ENCODE assay signal across 15 cellular contexts in the genomic region with DNA sequence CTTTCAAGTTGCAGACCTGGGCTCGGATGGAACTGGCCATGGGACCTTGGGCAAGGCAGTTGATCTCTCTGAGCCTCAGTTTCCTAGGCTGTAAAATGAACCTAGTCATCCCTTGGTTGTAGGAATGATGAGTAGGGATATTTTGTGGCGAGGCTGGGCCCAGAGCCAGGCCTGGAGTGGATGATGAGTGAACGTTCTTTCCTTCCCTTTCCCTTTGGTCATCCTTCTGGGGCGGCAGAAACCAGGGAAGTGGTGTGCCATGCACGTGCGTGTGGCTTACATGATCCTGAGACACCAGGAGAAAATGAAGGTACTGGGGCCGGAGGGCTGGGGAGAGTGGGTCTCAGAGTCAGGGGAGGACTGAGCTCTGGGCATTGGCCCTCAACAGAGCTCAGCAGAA. TPM values are rescaled to one million over a fixed set of nuclear protein-coding genes. Genes with fewer than 3 reads are reported as not detected.
DNase-seq lines count a peak whose midpoint lies in the region; ATAC-seq and TF ChIP-seq lines count a peak whose summit lies in the region.
"Had no signal": no experiment of that assay in that cellular context is flagged by ENCODE, and none has a peak within 500 bp of the region (broad histone marks: within the 10 kb centered on the region; RNA-seq: fewer than 3 reads in every experiment).

No MANE protein-coding gene starts in this region.

- peaks cover 40% of the 10 kb centered on the region for H4K20me1 ChIP-seq in IMR-90 (ENCODE audit: insufficient read depth, low read length)

- no peak for TF ChIP-seq POLR2A in IMR-90 (IDR thresholded peaks at IDR 0.05; ENCODE audit: low read depth, low read length)

- no peak overlapping the region for H3K27ac ChIP-seq in IMR-90 (ENCODE audit: insufficient read depth, low read length)

- no peak overlapping the region for H3K4me3 ChIP-seq in IMR-90 (ENCODE audit: insufficient read depth, low read depth, low read length)
- H3K4me3 ChIP-seq in fibroblast of mammary gland (ENCODE audit: control insufficient read depth, low read depth, low read length) = no peak overlapping the region
- H3K4me3 ChIP-seq: HAP-1 had no signal

- no peak overlapping the region for H3K4me2 ChIP-seq in IMR-90 (ENCODE audit: low read depth, low read length)

- no peak overlapping the region for H2BK15ac ChIP-seq in IMR-90 (ENCODE audit: low read depth, low read length)

- H3K4me1 ChIP-seq in IMR-90 (ENCODE audit: control insufficient read depth, insufficient read depth, low read length) = no peaks in the 10 kb centered on the region
- H3K4me1 ChIP-seq: HAP-1 had no signal

- intact Hi-C loops in activated naive CD4-positive, alpha-beta T cell treated with anti-CD3 and anti-CD28 coated beads for 36 hours (cut with micrococcal nuclease) = no loop called here
- intact Hi-C loops in IMR-90 (cut with micrococcal nuclease) (no loop called here), natural killer cell (cut with micrococcal nuclease) (no loop called here)
- intact Hi-C loops in activated T-helper 2 cell treated with anti-CD3 and anti-CD28 coated beads, Interferon-gamma antibody, Interleukin-2, Interleukin-4, amounts not matched to agents 10 μg/mL and 5 μg/mL and 100 μg/mL, durations not matched to agents 14 hours and 24 hours and 36 hours (cut with micrococcal nuclease) = no loop called here

- H3K27ac Mint-ChIP-seq in activated naive CD4-positive, alpha-beta T cell treated with anti-CD3 and anti-CD28 coated beads for 36 hours = peak overlapping the region; percentile 13
- H3K27ac Mint-ChIP-seq in activated naive CD4-positive, alpha-beta T cell treated with anti-CD3 and anti-CD28 coated beads, Interleukin-2, amount 10 ng/mL, durations not matched to agents 7 days and 5 days = no peak overlapping the region
- peak overlapping the region; percentile 81 for H3K27ac Mint-ChIP-seq in stimulated activated effector memory CD8-positive, alpha-beta T cell treated with anti-CD3 and anti-CD28 coated beads, Interleukin-12 subunit alpha, Interleukin-12 subunit beta, amount 100 ng/mL, for 72 hours
- no peak overlapping the region for H3K27ac Mint-ChIP-seq in activated T-helper 2 cell treated with anti-CD3 and anti-CD28 coated beads, Interferon-gamma antibody, Interleukin-2, Interleukin-4, amounts not matched to agents 10 μg/mL and 5 μg/mL and 100 μg/mL, durations not matched to agents 14 hours and 24 hours and 36 hours
- H3K27ac Mint-ChIP-seq in natural killer cell (peak overlapping the region in 1 of 2 donors; percentile 54), T-helper 17 cell (no peak overlapping the region)

- peaks cover 27% of the 10 kb centered on the region for H3K4me1 Mint-ChIP-seq in activated naive CD4-positive, alpha-beta T cell treated with anti-CD3 and anti-CD28 coated beads for 36 hours (ENCODE audit: low read depth)
- peaks cover 27% of the 10 kb centered on the region for H3K4me1 Mint-ChIP-seq in activated naive CD4-positive, alpha-beta T cell treated with anti-CD3 and anti-CD28 coated beads, Interleukin-2, amount 10 ng/mL, durations not matched to agents 7 days and 5 days
- H3K4me1 Mint-ChIP-seq in stimulated activated effector memory CD8-positive, alpha-beta T cell treated with anti-CD3 and anti-CD28 coated beads, Interleukin-12 subunit alpha, Interleukin-12 subunit beta, amount 100 ng/mL, for 72 hours = peaks cover 36% of the 10 kb centered on the region
- peaks cover 16% of the 10 kb centered on the region for H3K4me1 Mint-ChIP-seq in activated T-helper 2 cell treated with anti-CD3 and anti-CD28 coated beads, Interferon-gamma antibody, Interleukin-2, Interleukin-4, amounts not matched to agents 10 μg/mL and 5 μg/mL and 100 μg/mL, durations not matched to agents 14 hours and 24 hours and 36 hours (ENCODE audit: low read depth)
- peaks cover 25 to 29% of the 10 kb centered on the region in 2 donors for H3K4me1 Mint-ChIP-seq in natural killer cell
- peaks cover 26% of the 10 kb centered on the region for H3K4me1 Mint-ChIP-seq in T-helper 17 cell

- no peak for DNase-seq in activated naive CD4-positive, alpha-beta T cell treated with anti-CD3 and anti-CD28 coated beads for 36 hours
- no peak for DNase-seq in activated naive CD4-positive, alpha-beta T cell treated with anti-CD3 and anti-CD28 coated beads, Interleukin-2, amount 10 ng/mL, durations not matched to agents 7 days and 5 days
- DNase-seq in IMR-90 (peak; percentile 18), fibroblast of mammary gland (ENCODE audit: low read depth) (peak; percentile 73), natural killer cell (no peak), T-helper 17 cell (no peak)
- no peak for DNase-seq in stimulated activated effector memory CD8-positive, alpha-beta T cell treated with anti-CD3 and anti-CD28 coated beads, Interleukin-12 subunit alpha, Interleukin-12 subunit beta, amount 100 ng/mL, for 72 hours (ENCODE audit: low spot score in 2 of 2)
- DNase-seq in activated T-helper 2 cell treated with anti-CD3 and anti-CD28 coated beads, Interferon-gamma antibody, Interleukin-2, Interleukin-4, amounts not matched to agents 10 μg/mL and 5 μg/mL and 100 μg/mL, durations not matched to agents 14 hours and 24 hours and 36 hours (ENCODE audit: low spot score) = no peak
- DNase-seq: C1 segment of cervical spinal cord, NCI-H187, NCI-H226, NCI-H524 treated with DMSO at 0.1 percent for 48 hours, Right ventricle myocardium superior had no signal

- H3K23ac ChIP-seq in IMR-90 (ENCODE audit: low read depth, low read length) = no peak overlapping the region

- peaks cover 87% of the 10 kb centered on the region for H3K36me3 ChIP-seq in IMR-90 (ENCODE audit: control insufficient read depth, insufficient read depth, low read length)

- H3K27me3 ChIP-seq in IMR-90 (ENCODE audit: control insufficient read depth, insufficient read depth, low read length) = no peaks in the 10 kb centered on the region

- no peaks in the 10 kb centered on the region for H3K9me3 ChIP-seq in IMR-90 (ENCODE audit: control insufficient read depth, insufficient read depth, low read length)
- H3K9me3 ChIP-seq in T-helper 17 cell (ENCODE audit: control insufficient read depth, low read length, poor library complexity, severe bottlenecking) = no peaks in the 10 kb centered on the region
- H3K9me3 ChIP-seq: HAP-1 had no signal

- peak overlapping the region; percentile 38 for H2AK9ac ChIP-seq in IMR-90 (replicated peaks; ENCODE audit: low read depth, low read length, poor library complexity)

- no TSS peak for BruUV-seq in IMR-90 (replicated peaks; lab: Mats Ljungman, UMichigan)

- no peak overlapping the region for H2AFZ ChIP-seq in IMR-90 (replicated peaks; ENCODE audit: low read length, poor library complexity)

- H3K27me3 Mint-ChIP-seq in activated naive CD4-positive, alpha-beta T cell treated with anti-CD3 and anti-CD28 coated beads for 36 hours (ENCODE audit: low read depth) = no peaks in the 10 kb centered on the region
- H3K27me3 Mint-ChIP-seq in activated naive CD4-positive, alpha-beta T cell treated with anti-CD3 and anti-CD28 coated beads, Interleukin-2, amount 10 ng/mL, durations not matched to agents 7 days and 5 days = no peaks in the 10 kb centered on the region
- H3K27me3 Mint-ChIP-seq in activated T-helper 2 cell treated with anti-CD3 and anti-CD28 coated beads, Interferon-gamma antibody, Interleukin-2, Interleukin-4, amounts not matched to agents 10 μg/mL and 5 μg/mL and 100 μg/mL, durations not matched to agents 14 hours and 24 hours and 36 hours (ENCODE audit: low read depth) = no peaks in the 10 kb centered on the region
- H3K27me3 Mint-ChIP-seq in natural killer cell (ENCODE audit: low read depth in 2 of 2) = no peaks in the 10 kb centered on the region
- H3K27me3 Mint-ChIP-seq in T-helper 17 cell = no peaks in the 10 kb centered on the region

- no peaks in the 10 kb centered on the region for H3K9me3 Mint-ChIP-seq in activated naive CD4-positive, alpha-beta T cell treated with anti-CD3 and anti-CD28 coated beads for 36 hours
- H3K9me3 Mint-ChIP-seq in activated naive CD4-positive, alpha-beta T cell treated with anti-CD3 and anti-CD28 coated beads, Interleukin-2, amount 10 ng/mL, durations not matched to agents 7 days and 5 days = no peaks in the 10 kb centered on the region
- H3K9me3 Mint-ChIP-seq in stimulated activated effector memory CD8-positive, alpha-beta T cell treated with anti-CD3 and anti-CD28 coated beads, Interleukin-12 subunit alpha, Interleukin-12 subunit beta, amount 100 ng/mL, for 72 hours = no peaks in the 10 kb centered on the region
- H3K9me3 Mint-ChIP-seq in activated T-helper 2 cell treated with anti-CD3 and anti-CD28 coated beads, Interferon-gamma antibody, Interleukin-2, Interleukin-4, amounts not matched to agents 10 μg/mL and 5 μg/mL and 100 μg/mL, durations not matched to agents 14 hours and 24 hours and 36 hours = no peaks in the 10 kb centered on the region
- H3K9me3 Mint-ChIP-seq in natural killer cell = no peaks in the 10 kb centered on the region

- no CpG with 5 or more reads among the region's 7 CpGs for WGBS in IMR-90 (ENCODE audit: extremely low coverage in 2 of 2, insufficient read length in 1 of 2), 2 experiments

- in situ Hi-C loops in IMR-90 (cut with MboI; ENCODE audit: low sequenced_read_pairs) = no loop called here

- no peak for TF ChIP-seq RAD21 in IMR-90 (IDR thresholded peaks at IDR 0.05; ENCODE audit: low read length)

- H3K4ac ChIP-seq in IMR-90 (ENCODE audit: low read depth, low read length) = no peak overlapping the region

- H2BK5ac ChIP-seq in IMR-90 (ENCODE audit: low read depth, low read length, poor library complexity, severe bottlenecking) = no peak overlapping the region

- TF ChIP-seq CTCF in IMR-90 (conservative IDR thresholded peaks at IDR 0.05; ENCODE audit: low read depth, low read length) (no peak), fibroblast of mammary gland (conservative IDR thresholded peaks at IDR 0.05; ENCODE audit: control insufficient read depth, insufficient read depth, low read depth, low read length) (no peak), natural killer cell (IDR thresholded peaks at IDR 0.05) (no peak)

- no peak overlapping the region for H3K14ac ChIP-seq in IMR-90 (replicated peaks; ENCODE audit: low read depth, low read length)

- H3K56ac ChIP-seq in IMR-90 (ENCODE audit: extremely low read depth, insufficient read depth, low read length) = no peak overlapping the region

- CTCF ChIA-PET in activated naive CD4-positive, alpha-beta T cell treated with anti-CD3 and anti-CD28 coated beads for 36 hours (lab: Charles Lee) = interaction anchor here (0.6 to 1.2 kb wide), 2 partner anchors 10 to 30 kb away, joined by 3 to 4 read pairs; no protein-coding TSS in a partner anchor
- CTCF ChIA-PET in activated naive CD4-positive, alpha-beta T cell treated with anti-CD3 and anti-CD28 coated beads, Interleukin-2, amount 10 ng/mL, durations not matched to agents 7 days and 5 days (lab: Charles Lee) = no interaction called here
- CTCF ChIA-PET in IMR-90 (lab: Yijun Ruan, JAX) = no interaction called here

- H3K9me1 ChIP-seq in IMR-90 (ENCODE audit: insufficient read depth, low read length) = peaks cover 5% of the 10 kb centered on the region; the same call in 1 of the 2 replicates

- H3K79me1 ChIP-seq in IMR-90 (ENCODE audit: low read depth in 1 of 2, low read length in 2 of 2) = peaks cover 35 to 52% of the 10 kb centered on the region in 2 experiments

- no peak overlapping the region for H2AK5ac ChIP-seq in IMR-90 (ENCODE audit: low read depth, low read length)

- no peak overlapping the region for H4K5ac ChIP-seq in IMR-90 (ENCODE audit: low read depth, low read length)

- no peak overlapping the region for H3K9ac ChIP-seq in IMR-90 (ENCODE audit: low read depth, low read length)

- H4K8ac ChIP-seq in IMR-90 (ENCODE audit: low read depth in 2 of 2, low read length in 2 of 2) = no peak overlapping the region

- H3K4me3 Mint-ChIP-seq in activated naive CD4-positive, alpha-beta T cell treated with anti-CD3 and anti-CD28 coated beads for 36 hours = no peak overlapping the region
- no peak overlapping the region for H3K4me3 Mint-ChIP-seq in activated naive CD4-positive, alpha-beta T cell treated with anti-CD3 and anti-CD28 coated beads, Interleukin-2, amount 10 ng/mL, durations not matched to agents 7 days and 5 days
- no peak overlapping the region for H3K4me3 Mint-ChIP-seq in stimulated activated effector memory CD8-positive, alpha-beta T cell treated with anti-CD3 and anti-CD28 coated beads, Interleukin-12 subunit alpha, Interleukin-12 subunit beta, amount 100 ng/mL, for 72 hours
- H3K4me3 Mint-ChIP-seq in activated T-helper 2 cell treated with anti-CD3 and anti-CD28 coated beads, Interferon-gamma antibody, Interleukin-2, Interleukin-4, amounts not matched to agents 10 μg/mL and 5 μg/mL and 100 μg/mL, durations not matched to agents 14 hours and 24 hours and 36 hours (ENCODE audit: low read depth) = no peak overlapping the region
- H3K4me3 Mint-ChIP-seq in natural killer cell (no peak overlapping the region), T-helper 17 cell (no peak overlapping the region)

- no peak overlapping the region for H4K91ac ChIP-seq in IMR-90 (ENCODE audit: insufficient read depth, low read depth, low read length)

- ATAC-seq in IMR-90 (ENCODE audit: low read depth) (no peak), natural killer cell (no peak), T-helper 17 cell (no peak)
- ATAC-seq in stimulated activated effector memory CD8-positive, alpha-beta T cell treated with anti-CD3 and anti-CD28 coated beads, Interleukin-12 subunit alpha, Interleukin-12 subunit beta, amount 100 ng/mL, for 72 hours = no peak
- ATAC-seq: Panc1 had no signal

- H3K36me3 Mint-ChIP-seq in activated naive CD4-positive, alpha-beta T cell treated with anti-CD3 and anti-CD28 coated beads for 36 hours (ENCODE audit: low read depth) = peaks cover 45% of the 10 kb centered on the region
- H3K36me3 Mint-ChIP-seq in activated naive CD4-positive, alpha-beta T cell treated with anti-CD3 and anti-CD28 coated beads, Interleukin-2, amount 10 ng/mL, durations not matched to agents 7 days and 5 days = peaks cover 49% of the 10 kb centered on the region
- peaks cover 99% of the 10 kb centered on the region for H3K36me3 Mint-ChIP-seq in stimulated activated effector memory CD8-positive, alpha-beta T cell treated with anti-CD3 and anti-CD28 coated beads, Interleukin-12 subunit alpha, Interleukin-12 subunit beta, amount 100 ng/mL, for 72 hours
- H3K36me3 Mint-ChIP-seq in activated T-helper 2 cell treated with anti-CD3 and anti-CD28 coated beads, Interferon-gamma antibody, Interleukin-2, Interleukin-4, amounts not matched to agents 10 μg/mL and 5 μg/mL and 100 μg/mL, durations not matched to agents 14 hours and 24 hours and 36 hours (ENCODE audit: low read depth) = peaks cover 73% of the 10 kb centered on the region
- peaks cover 10% of the 10 kb centered on the region for H3K36me3 Mint-ChIP-seq in natural killer cell
- peaks cover 10% of the 10 kb centered on the region for H3K36me3 Mint-ChIP-seq in T-helper 17 cell (ENCODE audit: low read depth)

- no peak overlapping the region for H3K18ac ChIP-seq in IMR-90 (ENCODE audit: low read depth, low read length)

- no peak overlapping the region for H2BK120ac ChIP-seq in IMR-90 (ENCODE audit: low read depth, low read length)

- POLR2A ChIA-PET in IMR-90 (lab: Charles Lee; ENCODE audit: unreplicated experiment) = no interaction called here

- dilution Hi-C loops in IMR-90 (cut with HindIII; ENCODE audit: low sequenced_read_pairs, unreplicated experiment) = no loop called here

- H2BK20ac ChIP-seq in IMR-90 (ENCODE audit: low read depth, low read length) = no peak overlapping the region

RNA-seq across cellular contexts. Expression of a gene that starts 8.4 kb away (rescaled TPM):
- total RNA-seq in activated naive CD4-positive, alpha-beta T cell treated with anti-CD3 and anti-CD28 coated beads for 36 hours = 10 to 100 TPM; 83.8 to 84.8 TPM
- total RNA-seq in IMR-90 (2012; rRNA removed) = 2.0 and 2.8 TPM in 2 replicates
- polyA plus RNA-seq in IMR-90 (2012; rRNA removed) = 20.5 and 22.4 TPM in 2 replicates
- polyA plus RNA-seq in IMR-90 (2012; cell fraction: cytosol; rRNA removed) = 15.0 and 18.0 TPM in 2 replicates
- polyA plus RNA-seq in IMR-90 (2012; cell fraction: nucleus; rRNA removed; ENCODE audit: low replicate concordance) = 64.6 and 100 TPM in 2 replicates
- 107 TPM in 2 replicates for total RNA-seq in activated T-helper 2 cell treated with anti-CD3 and anti-CD28 coated beads, Interferon-gamma antibody, Interleukin-2, Interleukin-4, amounts not matched to agents 10 μg/mL and 5 μg/mL and 100 μg/mL, durations not matched to agents 14 hours and 24 hours and 36 hours
- total RNA-seq in natural killer cell = 100 to 1,000 TPM; 158 to 182 (median 172) TPM
- total RNA-seq in T-helper 17 cell = 100 to 1,000 TPM; 217 to 246 TPM

RNA-seq across cellular contexts. Expression of a gene that starts 15.9 kb away (rescaled TPM):
- 10 to 100 TPM; 50.6 to 52.4 TPM for total RNA-seq in activated naive CD4-positive, alpha-beta T cell treated with anti-CD3 and anti-CD28 coated beads for 36 hours
- total RNA-seq in IMR-90 (2012; rRNA removed) = 1.4 and 2.2 TPM in 2 replicates
- 11.8 and 11.9 TPM in 2 replicates for polyA plus RNA-seq in IMR-90 (2012; rRNA removed)
- 8.8 and 11.3 TPM in 2 replicates for polyA plus RNA-seq in IMR-90 (2012; cell fraction: cytosol; rRNA removed)
- polyA plus RNA-seq in IMR-90 (2012; cell fraction: nucleus; rRNA removed; ENCODE audit: low replicate concordance) = 43.3 and 60.6 TPM in 2 replicates
- 84.0 and 90.5 TPM in 2 replicates for total RNA-seq in activated T-helper 2 cell treated with anti-CD3 and anti-CD28 coated beads, Interferon-gamma antibody, Interleukin-2, Interleukin-4, amounts not matched to agents 10 μg/mL and 5 μg/mL and 100 μg/mL, durations not matched to agents 14 hours and 24 hours and 36 hours
- total RNA-seq in natural killer cell = 100 to 1,000 TPM in 2 of 3 donors, 10 to 100 TPM in 1; 81.0 to 110 (median 101) TPM
- 10 to 100 TPM; 74.1 to 89.1 TPM for total RNA-seq in T-helper 17 cell

RNA-seq across cellular contexts. Expression of a gene that starts 32.3 kb away (rescaled TPM):
- 10 to 100 TPM; 52.3 to 55.2 TPM for total RNA-seq in activated naive CD4-positive, alpha-beta T cell treated with anti-CD3 and anti-CD28 coated beads for 36 hours
- total RNA-seq in IMR-90 (2012; rRNA removed) (4.5 and 6.4 TPM in 2 replicates), natural killer cell (10 to 100 TPM; 78.8 to 99.0 (median 89.3) TPM), T-helper 17 cell (10 to 100 TPM; 86.9 to 90.5 TPM)
- polyA plus RNA-seq in IMR-90 (2012; rRNA removed) = 8.2 and 8.9 TPM in 2 replicates
- polyA plus RNA-seq in IMR-90 (2012; cell fraction: cytosol; rRNA removed) = 3.1 and 6.8 TPM in 2 replicates
- polyA plus RNA-seq in IMR-90 (2012; cell fraction: nucleus; rRNA removed; ENCODE audit: low replicate concordance) = 15.4 and 26.0 TPM in 2 replicates
- total RNA-seq in activated T-helper 2 cell treated with anti-CD3 and anti-CD28 coated beads, Interferon-gamma antibody, Interleukin-2, Interleukin-4, amounts not matched to agents 10 μg/mL and 5 μg/mL and 100 μg/mL, durations not matched to agents 14 hours and 24 hours and 36 hours = 83.6 TPM in 2 replicates

RNA-seq across cellular contexts. Expression of a gene that starts 56.5 kb away (rescaled TPM):
- 10 to 100 TPM; 10.7 to 11.5 TPM for total RNA-seq in activated naive CD4-positive, alpha-beta T cell treated with anti-CD3 and anti-CD28 coated beads for 36 hours
- 1.9 and 2.7 TPM in 2 replicates for total RNA-seq in IMR-90 (2012; rRNA removed)
- polyA plus RNA-seq in IMR-90 (2012; rRNA removed) = 2.9 and 3.8 TPM in 2 replicates
- 2.1 and 3.8 TPM in 2 replicates for polyA plus RNA-seq in IMR-90 (2012; cell fraction: cytosol; rRNA removed)
- polyA plus RNA-seq in IMR-90 (2012; cell fraction: nucleus; rRNA removed; ENCODE audit: low replicate concordance) = 3.3 and 5.2 TPM in 2 replicates
- total RNA-seq in activated T-helper 2 cell treated with anti-CD3 and anti-CD28 coated beads, Interferon-gamma antibody, Interleukin-2, Interleukin-4, amounts not matched to agents 10 μg/mL and 5 μg/mL and 100 μg/mL, durations not matched to agents 14 hours and 24 hours and 36 hours = 11.4 and 12.4 TPM in 2 replicates
- 1 to 10 TPM; 8.8 to 9.3 (median 9.1) TPM for total RNA-seq in natural killer cell
- total RNA-seq in T-helper 17 cell = 10 to 100 TPM in 1 of 2 donors, 1 to 10 TPM in 1; 8.3 to 14.4 TPM

Comparison
In these comparisons a context has a peak if more than half of its experiments do, and no peak if none do; other contexts are left out.
1. H3K27ac Mint-ChIP-seq: peak in activated naive CD4-positive, alpha-beta T cell treated with anti-CD3 and anti-CD28 coated beads for 36 hours (single experiment) and stimulated activated effector memory CD8-positive, alpha-beta T cell treated with anti-CD3 and anti-CD28 coated beads, Interleukin-12 subunit alpha, Interleukin-12 subunit beta, amount 100 ng/mL, for 72 hours (single experiment); none in activated naive CD4-positive, alpha-beta T cell treated with anti-CD3 and anti-CD28 coated beads, Interleukin-2, amount 10 ng/mL, durations not matched to agents 7 days and 5 days (single experiment), activated T-helper 2 cell treated with anti-CD3 and anti-CD28 coated beads, Interferon-gamma antibody, Interleukin-2, Interleukin-4, amounts not matched to agents 10 μg/mL and 5 μg/mL and 100 μg/mL, durations not matched to agents 14 hours and 24 hours and 36 hours (single experiment) and T-helper 17 cell (single experiment).
2. DNase-seq: peak in IMR-90 (single experiment) and fibroblast of mammary gland (single experiment); none in activated naive CD4-positive, alpha-beta T cell treated with anti-CD3 and anti-CD28 coated beads for 36 hours (single experiment), activated naive CD4-positive, alpha-beta T cell treated with anti-CD3 and anti-CD28 coated beads, Interleukin-2, amount 10 ng/mL, durations not matched to agents 7 days and 5 days (single experiment), stimulated activated effector memory CD8-positive, alpha-beta T cell treated with anti-CD3 and anti-CD28 coated beads, Interleukin-12 subunit alpha, Interleukin-12 subunit beta, amount 100 ng/mL, for 72 hours (0 of 2), activated T-helper 2 cell treated with anti-CD3 and anti-CD28 coated beads, Interferon-gamma antibody, Interleukin-2, Interleukin-4, amounts not matched to agents 10 μg/mL and 5 μg/mL and 100 μg/mL, durations not matched to agents 14 hours and 24 hours and 36 hours (single experiment), natural killer cell (single experiment) and T-helper 17 cell (0 of 3).
3. RNA of a gene that starts 8.4 kb away (total RNA-seq): 217 to 246 TPM in T-helper 17 cell, 158 to 182 TPM in natural killer cell, 107 TPM in activated T-helper 2 cell treated with anti-CD3 and anti-CD28 coated beads, Interferon-gamma antibody, Interleukin-2, Interleukin-4, amounts not matched to agents 10 μg/mL and 5 μg/mL and 100 μg/mL, durations not matched to agents 14 hours and 24 hours and 36 hours and 83.8 to 84.8 TPM in activated naive CD4-positive, alpha-beta T cell treated with anti-CD3 and anti-CD28 coated beads for 36 hours; 2.0 to 2.8 TPM in IMR-90; every median in the first group is over 10 times any median in the second.
4. RNA of a gene that starts 15.9 kb away (total RNA-seq): 81.0 to 110 TPM in natural killer cell, 74.1 to 89.1 TPM in T-helper 17 cell, 84.0 to 90.5 TPM in activated T-helper 2 cell treated with anti-CD3 and anti-CD28 coated beads, Interferon-gamma antibody, Interleukin-2, Interleukin-4, amounts not matched to agents 10 μg/mL and 5 μg/mL and 100 μg/mL, durations not matched to agents 14 hours and 24 hours and 36 hours and 50.6 to 52.4 TPM in activated naive CD4-positive, alpha-beta T cell treated with anti-CD3 and anti-CD28 coated beads for 36 hours; 1.4 to 2.2 TPM in IMR-90; every median in the first group is over 10 times any median in the second.